1 cellular context compared by ENCODE assay signal in the genomic region with DNA sequence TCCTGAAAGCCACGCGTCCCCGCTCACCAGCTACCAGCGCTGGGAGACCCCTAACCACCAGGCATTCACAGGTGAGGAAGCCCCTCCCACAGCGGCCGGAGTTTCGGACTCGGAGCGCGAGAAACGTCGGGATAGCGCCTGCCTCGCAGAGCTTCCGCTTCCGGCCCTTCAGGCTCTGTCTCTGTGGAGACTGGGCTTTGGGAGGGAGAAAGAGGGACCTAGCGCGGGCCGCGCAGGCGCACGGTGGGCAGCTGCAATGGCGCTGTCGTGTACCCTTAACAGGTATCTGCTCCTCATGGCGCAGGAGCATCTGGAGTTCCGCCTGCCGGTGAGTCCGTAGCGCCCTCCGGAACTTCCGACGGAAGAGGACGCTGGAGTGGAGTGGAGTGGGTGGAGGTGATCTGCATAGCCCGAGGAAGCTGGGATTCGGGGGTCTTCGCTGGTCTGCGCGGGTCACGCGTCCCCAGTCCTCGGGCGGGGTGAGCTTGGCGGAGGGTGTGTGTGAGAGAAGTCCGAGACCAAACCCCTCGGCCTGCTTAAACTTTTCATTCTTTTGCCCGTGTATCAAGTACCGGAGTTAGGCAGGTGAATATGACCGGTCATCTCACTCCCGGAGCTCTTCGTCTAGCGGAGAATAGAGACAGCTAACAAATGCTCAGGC.
TF ChIP-seq lines count a peak whose summit lies in the region.

TRMT11 (plus strand) TSS at position 246 of the 661 bp plus-strand sequence; CDS start at position 257, 11 bp downstream.

TF ChIP-seq in HepG2, 621 proteins besides CTCF, POLR2A, EP300 and RAD21 (continued from another document and continues in another):
- TF ChIP-seq ZIK1 (CRISPR knock-in tag; IDR thresholded peaks at IDR 0.05; ENCODE audit: borderline replicate concordance, low read depth) (peak; percentile 83; the same call in 1 of the 2 replicates), REPIN1 (CRISPR knock-in tag; IDR thresholded peaks at IDR 0.05; ENCODE audit: borderline replicate concordance, low read depth) (peak; percentile 83), ZNF33A (CRISPR knock-in tag; IDR thresholded peaks at IDR 0.05; ENCODE audit: borderline replicate concordance) (no peak), ZNF496 (CRISPR knock-in tag; IDR thresholded peaks at IDR 0.05; ENCODE audit: insufficient replicate concordance) (no peak), RFXAP (CRISPR knock-in tag; IDR thresholded peaks at IDR 0.05; ENCODE audit: borderline replicate concordance) (peak; percentile 97), HOXD1 (CRISPR knock-in tag; IDR thresholded peaks at IDR 0.05) (no peak), YEATS2 (CRISPR knock-in tag; IDR thresholded peaks at IDR 0.05; ENCODE audit: borderline replicate concordance) (peak; percentile 94), ZBTB43 (CRISPR knock-in tag; conservative IDR thresholded peaks at IDR 0.05) (no peak; the same call in 1 of the 2 replicates), PAX8 (CRISPR knock-in tag; IDR thresholded peaks at IDR 0.05; ENCODE audit: borderline replicate concordance) (no peak), SP4 (CRISPR knock-in tag; IDR thresholded peaks at IDR 0.05) (peak; percentile 85), HINFP (CRISPR knock-in tag; IDR thresholded peaks at IDR 0.05; ENCODE audit: low read depth) (peak; percentile 60; the same call in 1 of the 2 replicates), RARA (CRISPR knock-in tag; IDR thresholded peaks at IDR 0.05) (peak; percentile 12; the same call in 1 of the 2 replicates), SNAPC2 (CRISPR knock-in tag; IDR thresholded peaks at IDR 0.05) (no peak; the same call in 1 of the 2 replicates), IRF1 (CRISPR knock-in tag; IDR thresholded peaks at IDR 0.05; ENCODE audit: low read depth) (no peak), DMTF1 (CRISPR knock-in tag; IDR thresholded peaks at IDR 0.05) (peak; percentile 90; the same call in 1 of the 2 replicates), TFDP1 (CRISPR knock-in tag; IDR thresholded peaks at IDR 0.05; ENCODE audit: borderline replicate concordance) (peak; percentile 86), ZEB1 (IDR thresholded peaks at IDR 0.05; ENCODE audit: insufficient replicate concordance, low read depth) (peak; percentile 94), CCAR2 (optimal IDR thresholded peaks at IDR 0.05; ENCODE audit: low read depth, low read length) (peak; percentile 1), HMG20A (CRISPR knock-in tag; IDR thresholded peaks at IDR 0.05; ENCODE audit: borderline replicate concordance) (no peak; the same call in 1 of the 2 replicates), SALL2 (CRISPR knock-in tag; IDR thresholded peaks at IDR 0.05) (peak; percentile 76; the same call in 1 of the 2 replicates), FLYWCH1 (CRISPR knock-in tag; IDR thresholded peaks at IDR 0.05) (peak; percentile 50; the same call in 1 of the 2 replicates), FOXM1 (CRISPR knock-in tag; IDR thresholded peaks at IDR 0.05) (no peak), ZNF563 (CRISPR knock-in tag; IDR thresholded peaks at IDR 0.05) (peak; percentile 73; the same call in 1 of the 2 replicates), ZBTB7B (CRISPR knock-in tag; IDR thresholded peaks at IDR 0.05) (peak; percentile 98), BORCS8-MEF2B (CRISPR knock-in tag; IDR thresholded peaks at IDR 0.05) (peak; percentile 75), SP140L (CRISPR knock-in tag; IDR thresholded peaks at IDR 0.05; ENCODE audit: borderline replicate concordance) (peak; percentile 50; the same call in 1 of the 2 replicates), SMYD3 (CRISPR knock-in tag; IDR thresholded peaks at IDR 0.05) (no peak), ZNF460 (CRISPR knock-in tag; IDR thresholded peaks at IDR 0.05; ENCODE audit: borderline replicate concordance) (no peak; the same call in 1 of the 2 replicates), BRCA1 (CRISPR knock-in tag; IDR thresholded peaks at IDR 0.05) (no peak; the same call in 1 of the 2 replicates)
- TF ChIP-seq, protein P1, sequence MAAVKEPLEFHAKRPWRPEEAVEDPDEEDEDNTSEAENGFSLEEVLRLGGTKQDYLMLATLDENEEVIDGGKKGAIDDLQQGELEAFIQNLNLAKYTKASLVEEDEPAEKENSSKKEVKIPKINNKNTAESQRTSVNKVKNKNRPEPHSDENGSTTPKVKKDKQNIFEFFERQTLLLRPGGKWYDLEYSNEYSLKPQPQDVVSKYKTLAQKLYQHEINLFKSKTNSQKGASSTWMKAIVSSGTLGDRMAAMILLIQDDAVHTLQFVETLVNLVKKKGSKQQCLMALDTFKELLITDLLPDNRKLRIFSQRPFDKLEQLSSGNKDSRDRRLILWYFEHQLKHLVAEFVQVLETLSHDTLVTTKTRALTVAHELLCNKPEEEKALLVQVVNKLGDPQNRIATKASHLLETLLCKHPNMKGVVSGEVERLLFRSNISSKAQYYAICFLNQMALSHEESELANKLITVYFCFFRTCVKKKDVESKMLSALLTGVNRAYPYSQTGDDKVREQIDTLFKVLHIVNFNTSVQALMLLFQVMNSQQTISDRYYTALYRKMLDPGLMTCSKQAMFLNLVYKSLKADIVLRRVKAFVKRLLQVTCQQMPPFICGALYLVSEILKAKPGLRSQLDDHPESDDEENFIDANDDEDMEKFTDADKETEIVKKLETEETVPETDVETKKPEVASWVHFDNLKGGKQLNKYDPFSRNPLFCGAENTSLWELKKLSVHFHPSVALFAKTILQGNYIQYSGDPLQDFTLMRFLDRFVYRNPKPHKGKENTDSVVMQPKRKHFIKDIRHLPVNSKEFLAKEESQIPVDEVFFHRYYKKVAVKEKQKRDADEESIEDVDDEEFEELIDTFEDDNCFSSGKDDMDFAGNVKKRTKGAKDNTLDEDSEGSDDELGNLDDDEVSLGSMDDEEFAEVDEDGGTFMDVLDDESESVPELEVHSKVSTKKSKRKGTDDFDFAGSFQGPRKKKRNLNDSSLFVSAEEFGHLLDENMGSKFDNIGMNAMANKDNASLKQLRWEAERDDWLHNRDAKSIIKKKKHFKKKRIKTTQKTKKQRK (IDR thresholded peaks at IDR 0.05; ENCODE audit: low read length): no peak
- TF ChIP-seq, protein P2, sequence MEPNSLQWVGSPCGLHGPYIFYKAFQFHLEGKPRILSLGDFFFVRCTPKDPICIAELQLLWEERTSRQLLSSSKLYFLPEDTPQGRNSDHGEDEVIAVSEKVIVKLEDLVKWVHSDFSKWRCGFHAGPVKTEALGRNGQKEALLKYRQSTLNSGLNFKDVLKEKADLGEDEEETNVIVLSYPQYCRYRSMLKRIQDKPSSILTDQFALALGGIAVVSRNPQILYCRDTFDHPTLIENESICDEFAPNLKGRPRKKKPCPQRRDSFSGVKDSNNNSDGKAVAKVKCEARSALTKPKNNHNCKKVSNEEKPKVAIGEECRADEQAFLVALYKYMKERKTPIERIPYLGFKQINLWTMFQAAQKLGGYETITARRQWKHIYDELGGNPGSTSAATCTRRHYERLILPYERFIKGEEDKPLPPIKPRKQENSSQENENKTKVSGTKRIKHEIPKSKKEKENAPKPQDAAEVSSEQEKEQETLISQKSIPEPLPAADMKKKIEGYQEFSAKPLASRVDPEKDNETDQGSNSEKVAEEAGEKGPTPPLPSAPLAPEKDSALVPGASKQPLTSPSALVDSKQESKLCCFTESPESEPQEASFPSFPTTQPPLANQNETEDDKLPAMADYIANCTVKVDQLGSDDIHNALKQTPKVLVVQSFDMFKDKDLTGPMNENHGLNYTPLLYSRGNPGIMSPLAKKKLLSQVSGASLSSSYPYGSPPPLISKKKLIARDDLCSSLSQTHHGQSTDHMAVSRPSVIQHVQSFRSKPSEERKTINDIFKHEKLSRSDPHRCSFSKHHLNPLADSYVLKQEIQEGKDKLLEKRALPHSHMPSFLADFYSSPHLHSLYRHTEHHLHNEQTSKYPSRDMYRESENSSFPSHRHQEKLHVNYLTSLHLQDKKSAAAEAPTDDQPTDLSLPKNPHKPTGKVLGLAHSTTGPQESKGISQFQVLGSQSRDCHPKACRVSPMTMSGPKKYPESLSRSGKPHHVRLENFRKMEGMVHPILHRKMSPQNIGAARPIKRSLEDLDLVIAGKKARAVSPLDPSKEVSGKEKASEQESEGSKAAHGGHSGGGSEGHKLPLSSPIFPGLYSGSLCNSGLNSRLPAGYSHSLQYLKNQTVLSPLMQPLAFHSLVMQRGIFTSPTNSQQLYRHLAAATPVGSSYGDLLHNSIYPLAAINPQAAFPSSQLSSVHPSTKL (CRISPR knock-in tag; IDR thresholded peaks at IDR 0.05): peak; percentile 77
- TF ChIP-seq, protein P3, sequence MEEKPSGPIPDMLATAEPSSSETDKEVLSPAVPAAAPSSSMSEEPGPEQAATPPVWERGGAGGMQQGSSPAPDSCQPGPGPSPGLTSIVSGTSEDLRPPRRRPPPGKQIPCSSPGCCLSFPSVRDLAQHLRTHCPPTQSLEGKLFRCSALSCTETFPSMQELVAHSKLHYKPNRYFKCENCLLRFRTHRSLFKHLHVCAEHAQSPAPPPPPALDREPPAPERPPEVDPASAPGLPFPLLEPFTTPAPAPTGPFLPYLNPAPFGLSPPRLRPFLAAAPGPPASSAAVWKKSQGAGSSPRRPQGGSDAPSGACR (CRISPR knock-in tag; IDR thresholded peaks at IDR 0.05): peak; percentile 90
- TF ChIP-seq, protein P4, sequence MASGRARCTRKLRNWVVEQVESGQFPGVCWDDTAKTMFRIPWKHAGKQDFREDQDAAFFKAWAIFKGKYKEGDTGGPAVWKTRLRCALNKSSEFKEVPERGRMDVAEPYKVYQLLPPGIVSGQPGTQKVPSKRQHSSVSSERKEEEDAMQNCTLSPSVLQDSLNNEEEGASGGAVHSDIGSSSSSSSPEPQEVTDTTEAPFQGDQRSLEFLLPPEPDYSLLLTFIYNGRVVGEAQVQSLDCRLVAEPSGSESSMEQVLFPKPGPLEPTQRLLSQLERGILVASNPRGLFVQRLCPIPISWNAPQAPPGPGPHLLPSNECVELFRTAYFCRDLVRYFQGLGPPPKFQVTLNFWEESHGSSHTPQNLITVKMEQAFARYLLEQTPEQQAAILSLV (CRISPR knock-in tag; IDR thresholded peaks at IDR 0.05; ENCODE audit: borderline replicate concordance): peak; percentile 96
- TF ChIP-seq, protein P5, sequence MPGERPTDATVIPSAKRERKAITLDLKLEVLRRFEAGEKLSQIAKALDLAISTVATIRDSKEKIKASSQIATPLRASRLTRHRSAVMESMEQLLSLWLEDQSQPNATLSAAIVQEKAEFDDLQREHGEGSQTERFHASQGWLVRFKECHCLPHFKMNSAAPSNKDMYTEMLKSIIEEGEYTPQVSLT (CRISPR knock-in tag; IDR thresholded peaks at IDR 0.05; ENCODE audit: borderline replicate concordance, low read depth): no peak
- TF ChIP-seq, protein P6, sequence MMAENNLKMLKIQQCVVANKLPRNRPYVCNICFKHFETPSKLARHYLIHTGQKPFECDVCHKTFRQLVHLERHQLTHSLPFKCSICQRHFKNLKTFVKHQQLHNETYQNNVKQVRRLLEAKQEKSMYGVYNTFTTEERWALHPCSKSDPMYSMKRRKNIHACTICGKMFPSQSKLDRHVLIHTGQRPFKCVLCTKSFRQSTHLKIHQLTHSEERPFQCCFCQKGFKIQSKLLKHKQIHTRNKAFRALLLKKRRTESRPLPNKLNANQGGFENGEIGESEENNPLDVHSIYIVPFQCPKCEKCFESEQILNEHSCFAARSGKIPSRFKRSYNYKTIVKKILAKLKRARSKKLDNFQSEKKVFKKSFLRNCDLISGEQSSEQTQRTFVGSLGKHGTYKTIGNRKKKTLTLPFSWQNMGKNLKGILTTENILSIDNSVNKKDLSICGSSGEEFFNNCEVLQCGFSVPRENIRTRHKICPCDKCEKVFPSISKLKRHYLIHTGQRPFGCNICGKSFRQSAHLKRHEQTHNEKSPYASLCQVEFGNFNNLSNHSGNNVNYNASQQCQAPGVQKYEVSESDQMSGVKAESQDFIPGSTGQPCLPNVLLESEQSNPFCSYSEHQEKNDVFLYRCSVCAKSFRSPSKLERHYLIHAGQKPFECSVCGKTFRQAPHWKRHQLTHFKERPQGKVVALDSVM (CRISPR knock-in tag; IDR thresholded peaks at IDR 0.05): peak; percentile 43
